1 cellular context compared by ENCODE assay signal in genomic region chr16:720507-720989, GRCh38.
A peak's percentile ranks its signal among the peaks of the same experiment; 100 is the strongest.
TF ChIP-seq lines count a peak whose summit lies in the region.

No MANE protein-coding gene starts in this region.

TF ChIP-seq in K562, 482 proteins besides CTCF, POLR2A, EP300 and RAD21 (continued from another document):
- TF ChIP-seq, protein P1, sequence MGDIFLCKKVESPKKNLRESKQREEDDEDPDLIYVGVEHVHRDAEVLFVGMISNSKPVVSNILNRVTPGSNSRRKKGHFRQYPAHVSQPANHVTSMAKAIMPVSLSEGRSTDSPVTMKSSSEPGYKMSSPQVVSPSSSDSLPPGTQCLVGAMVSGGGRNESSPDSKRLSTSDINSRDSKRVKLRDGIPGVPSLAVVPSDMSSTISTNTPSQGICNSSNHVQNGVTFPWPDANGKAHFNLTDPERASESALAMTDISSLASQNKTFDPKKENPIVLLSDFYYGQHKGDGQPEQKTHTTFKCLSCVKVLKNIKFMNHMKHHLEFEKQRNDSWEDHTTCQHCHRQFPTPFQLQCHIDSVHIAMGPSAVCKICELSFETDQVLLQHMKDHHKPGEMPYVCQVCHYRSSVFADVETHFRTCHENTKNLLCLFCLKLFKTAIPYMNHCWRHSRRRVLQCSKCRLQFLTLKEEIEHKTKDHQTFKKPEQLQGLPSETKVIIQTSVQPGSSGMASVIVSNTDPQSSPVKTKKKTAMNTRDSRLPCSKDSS (IDR thresholded peaks at IDR 0.05; ENCODE audit: low read depth, partially characterized antibody) = no peak
- TF ChIP-seq E2F8 (IDR thresholded peaks at IDR 0.05; ENCODE audit: low read depth, partially characterized antibody) = peak; percentile 20
- 0 out of 2 replicates have a peak, but pooled peaks have one; percentile 31 for TF ChIP-seq ZEB2 (IDR thresholded peaks at IDR 0.05)
- peak; percentile 58; the same call in 1 of the 2 replicates for TF ChIP-seq GTF2E2 (tag; IDR thresholded peaks at IDR 0.05)
- no peak; the same call in 1 of the 2 replicates for TF ChIP-seq NR3C1 (CRISPR knock-in tag; IDR thresholded peaks at IDR 0.05)
